ENCODE assay signal across 11 cellular contexts in genomic region chr1:58290685-58291372, GRCh38.
DNase-seq lines count a peak whose midpoint lies in the region; ATAC-seq and TF ChIP-seq lines count a peak whose summit lies in the region.
"Had no signal": no experiment of that assay in that cellular context is flagged by ENCODE, and none has a peak within 500 bp of the region (broad histone marks: within the 10 kb centered on the region; RNA-seq: fewer than 3 reads in every experiment).

No MANE protein-coding gene starts in this region.

- H3K27ac Mint-ChIP-seq in activated CD8-positive, alpha-beta T cell treated with anti-CD3 and anti-CD28 coated beads for 36 hours = no peak overlapping the region
- no peak overlapping the region for H3K27ac Mint-ChIP-seq in activated CD8-positive, alpha-beta T cell treated with anti-CD3 and anti-CD28 coated beads, Interleukin-2, amount 10 ng/mL, durations not matched to agents 7 days and 5 days

- DNase-seq in activated CD8-positive, alpha-beta T cell treated with anti-CD3 and anti-CD28 coated beads for 36 hours = peak; percentile 16
- no peak for DNase-seq in activated CD8-positive, alpha-beta T cell treated with anti-CD3 and anti-CD28 coated beads, Interleukin-2, amount 10 ng/mL, durations not matched to agents 7 days and 5 days
- DNase-seq in RKO (ENCODE audit: low spot score) (peak; percentile 46), fibroblast of mammary gland (ENCODE audit: low read depth) (peak; percentile 15), retinal pigment epithelial cell (ENCODE audit: low read depth) (peak; percentile 2), dedifferentiated amniotic fluid mesenchymal stem cell (ENCODE audit: extremely low spot score) (no peak)
- DNase-seq: activated T-cell treated with anti-CD3 and anti-CD28 coated beads for 4 hours, NCI-H1092 treated with DMSO at 0.1 percent for 48 hours, SHP77 treated with DMSO at 0.1 percent for 48 hours had no signal

- no peak overlapping the region for H3K4me3 ChIP-seq in fibroblast of mammary gland (ENCODE audit: control insufficient read depth, low read depth, low read length)
- H3K4me3 ChIP-seq in retinal pigment epithelial cell (ENCODE audit: low read length) = no peak overlapping the region

- no peaks in the 10 kb centered on the region for H3K9me3 Mint-ChIP-seq in activated CD8-positive, alpha-beta T cell treated with anti-CD3 and anti-CD28 coated beads for 36 hours
- no peaks in the 10 kb centered on the region for H3K9me3 Mint-ChIP-seq in activated CD8-positive, alpha-beta T cell treated with anti-CD3 and anti-CD28 coated beads, Interleukin-2, amount 10 ng/mL, durations not matched to agents 7 days and 5 days (ENCODE audit: insufficient read depth)

- CTCF ChIA-PET in activated CD8-positive, alpha-beta T cell treated with anti-CD3 and anti-CD28 coated beads for 36 hours (lab: Charles Lee) = no interaction called here
- CTCF ChIA-PET in activated CD8-positive, alpha-beta T cell treated with anti-CD3 and anti-CD28 coated beads, Interleukin-2, amount 10 ng/mL, durations not matched to agents 7 days and 5 days (lab: Charles Lee) = interaction anchor here (1.0 kb wide), 1 partner anchor 225 kb away, joined by 3 read pairs; no protein-coding TSS in a partner anchor

- H3K36me3 Mint-ChIP-seq in activated CD8-positive, alpha-beta T cell treated with anti-CD3 and anti-CD28 coated beads for 36 hours (ENCODE audit: low read depth) = no peaks in the 10 kb centered on the region
- no peaks in the 10 kb centered on the region for H3K36me3 Mint-ChIP-seq in activated CD8-positive, alpha-beta T cell treated with anti-CD3 and anti-CD28 coated beads, Interleukin-2, amount 10 ng/mL, durations not matched to agents 7 days and 5 days (ENCODE audit: low read depth)

- H3K4me3 Mint-ChIP-seq in activated CD8-positive, alpha-beta T cell treated with anti-CD3 and anti-CD28 coated beads for 36 hours = no peak overlapping the region
- H3K4me3 Mint-ChIP-seq in activated CD8-positive, alpha-beta T cell treated with anti-CD3 and anti-CD28 coated beads, Interleukin-2, amount 10 ng/mL, durations not matched to agents 7 days and 5 days = no peak overlapping the region

- H3K27me3 Mint-ChIP-seq in activated CD8-positive, alpha-beta T cell treated with anti-CD3 and anti-CD28 coated beads for 36 hours = no peaks in the 10 kb centered on the region
- no peaks in the 10 kb centered on the region for H3K27me3 Mint-ChIP-seq in activated CD8-positive, alpha-beta T cell treated with anti-CD3 and anti-CD28 coated beads, Interleukin-2, amount 10 ng/mL, durations not matched to agents 7 days and 5 days (ENCODE audit: low read depth)

- intact Hi-C loops in activated CD8-positive, alpha-beta T cell treated with anti-CD3 and anti-CD28 coated beads for 36 hours (cut with micrococcal nuclease) = no loop called here

- POLR2A ChIA-PET in activated CD8-positive, alpha-beta T cell treated with anti-CD3 and anti-CD28 coated beads for 36 hours (lab: Charles Lee) = no interaction called here
- POLR2A ChIA-PET in activated CD8-positive, alpha-beta T cell treated with anti-CD3 and anti-CD28 coated beads, Interleukin-2, amount 10 ng/mL, durations not matched to agents 7 days and 5 days (lab: Charles Lee) = no interaction called here

- no peaks in the 10 kb centered on the region for H3K4me1 Mint-ChIP-seq in activated CD8-positive, alpha-beta T cell treated with anti-CD3 and anti-CD28 coated beads for 36 hours (ENCODE audit: low read depth)
- H3K4me1 Mint-ChIP-seq in activated CD8-positive, alpha-beta T cell treated with anti-CD3 and anti-CD28 coated beads, Interleukin-2, amount 10 ng/mL, durations not matched to agents 7 days and 5 days (ENCODE audit: low read depth) = no peaks in the 10 kb centered on the region

- no peak for TF ChIP-seq CTCF in activated CD8-positive, alpha-beta T cell treated with anti-CD3 and anti-CD28 coated beads for 36 hours (IDR thresholded peaks at IDR 0.05)
- TF ChIP-seq CTCF in fibroblast of mammary gland (conservative IDR thresholded peaks at IDR 0.05; ENCODE audit: control insufficient read depth, insufficient read depth, low read depth, low read length) (no peak), retinal pigment epithelial cell (conservative IDR thresholded peaks at IDR 0.05; ENCODE audit: low read depth, low read length) (no peak)

- ATAC-seq in activated CD8-positive, alpha-beta T cell treated with anti-CD3 and anti-CD28 coated beads for 36 hours = no peak
- ATAC-seq in activated CD8-positive, alpha-beta T cell treated with anti-CD3 and anti-CD28 coated beads, Interleukin-2, amount 10 ng/mL, durations not matched to agents 7 days and 5 days = no peak
- ATAC-seq in GM21528 (IDR thresholded peaks at IDR 0.05; ENCODE audit: low FRiP score, unreplicated experiment) (no peak), HG02970 (IDR thresholded peaks at IDR 0.05; ENCODE audit: low FRiP score, unreplicated experiment) (no peak)

Comparison
In these comparisons a context has a peak if more than half of its experiments do, and no peak if none do; other contexts are left out.
1. DNase-seq: peak in activated CD8-positive, alpha-beta T cell treated with anti-CD3 and anti-CD28 coated beads for 36 hours (single experiment), RKO (single experiment), fibroblast of mammary gland (single experiment) and retinal pigment epithelial cell (single experiment); none in activated CD8-positive, alpha-beta T cell treated with anti-CD3 and anti-CD28 coated beads, Interleukin-2, amount 10 ng/mL, durations not matched to agents 7 days and 5 days (single experiment) and dedifferentiated amniotic fluid mesenchymal stem cell (single experiment).